Comparison of ENCODE assay signal across 20 cellular contexts in genomic region chr10:33385686-33386085, GRCh38.
"Had no signal": no experiment of that assay in that cellular context is flagged by ENCODE, and none has a peak within 500 bp of the region (broad histone marks: within the 10 kb centered on the region; RNA-seq: fewer than 3 reads in every experiment).

No MANE protein-coding gene starts in this region.

- H3K36me3 ChIP-seq: gastrocnemius medialis, stomach, thyroid gland had no signal

- H3K27me3 ChIP-seq: gastrocnemius medialis, stomach, thyroid gland had no signal

- H3K4me3 ChIP-seq: coronary artery, gastrocnemius medialis, lung, stomach, thyroid gland had no signal

- H3K27ac Mint-ChIP-seq: memory B cell; natural killer cell; progenitor cell of endocrine pancreas; stimulated activated effector memory CD8-positive, alpha-beta T cell treated with anti-CD3 and anti-CD28 coated beads, Interleukin-12 subunit alpha, Interleukin-12 subunit beta, amount 100 ng/mL, for 72 hours; type B pancreatic cell had no signal

- H3K27me3 Mint-ChIP-seq: progenitor cell of endocrine pancreas had no signal

- H3K9me3 Mint-ChIP-seq: memory B cell; natural killer cell; neural crest cell; stimulated activated effector memory CD8-positive, alpha-beta T cell treated with anti-CD3 and anti-CD28 coated beads, Interleukin-12 subunit alpha, Interleukin-12 subunit beta, amount 100 ng/mL, for 72 hours had no signal

- FAIRE-seq: keratinocyte had no signal

- H3K4me3 Mint-ChIP-seq: memory B cell; natural killer cell; neural crest cell; stimulated activated effector memory CD8-positive, alpha-beta T cell treated with anti-CD3 and anti-CD28 coated beads, Interleukin-12 subunit alpha, Interleukin-12 subunit beta, amount 100 ng/mL, for 72 hours; type B pancreatic cell had no signal

- H3K9ac ChIP-seq: parathyroid adenoma had no signal

- H3K4me1 Mint-ChIP-seq: memory B cell; natural killer cell; stimulated activated effector memory CD8-positive, alpha-beta T cell treated with anti-CD3 and anti-CD28 coated beads, Interleukin-12 subunit alpha, Interleukin-12 subunit beta, amount 100 ng/mL, for 72 hours had no signal

- H3K4me1 ChIP-seq: parathyroid adenoma, thyroid gland had no signal

- DNase-seq: gastrocnemius medialis; head of caudate nucleus; left ventricle myocardium superior; midbrain; natural killer cell; stimulated activated CD4-positive, alpha-beta T cell treated with anti-CD3 and anti-CD28 coated beads, Interleukin-2, amount 100 ng/mL, for 24 hours; stimulated activated CD4-positive, alpha-beta T cell treated with anti-CD3 and anti-CD28 coated beads, Interleukin-4, amount 100 ng/mL, for 24 hours; stimulated activated naive CD4-positive, alpha-beta T cell treated with Interleukin-2 at 50 U/mL for 16 hours; stomach; thyroid gland had no signal

- ATAC-seq: gastrocnemius medialis; left ventricle myocardium superior; natural killer cell; sciatic nerve; stimulated activated effector memory CD8-positive, alpha-beta T cell treated with anti-CD3 and anti-CD28 coated beads, Interleukin-12 subunit alpha, Interleukin-12 subunit beta, amount 100 ng/mL, for 72 hours had no signal

- H3K79me2 ChIP-seq: parathyroid adenoma had no signal

- H3K9me3 ChIP-seq: gastrocnemius medialis, stomach, thyroid gland had no signal

- H3K27ac ChIP-seq: coronary artery, gastrocnemius medialis, parathyroid adenoma, stomach, thyroid gland had no signal

- H3K36me3 Mint-ChIP-seq: memory B cell; natural killer cell; stimulated activated effector memory CD8-positive, alpha-beta T cell treated with anti-CD3 and anti-CD28 coated beads, Interleukin-12 subunit alpha, Interleukin-12 subunit beta, amount 100 ng/mL, for 72 hours; type B pancreatic cell had no signal

- H2AFZ ChIP-seq: parathyroid adenoma had no signal
